In the genomic region with DNA sequence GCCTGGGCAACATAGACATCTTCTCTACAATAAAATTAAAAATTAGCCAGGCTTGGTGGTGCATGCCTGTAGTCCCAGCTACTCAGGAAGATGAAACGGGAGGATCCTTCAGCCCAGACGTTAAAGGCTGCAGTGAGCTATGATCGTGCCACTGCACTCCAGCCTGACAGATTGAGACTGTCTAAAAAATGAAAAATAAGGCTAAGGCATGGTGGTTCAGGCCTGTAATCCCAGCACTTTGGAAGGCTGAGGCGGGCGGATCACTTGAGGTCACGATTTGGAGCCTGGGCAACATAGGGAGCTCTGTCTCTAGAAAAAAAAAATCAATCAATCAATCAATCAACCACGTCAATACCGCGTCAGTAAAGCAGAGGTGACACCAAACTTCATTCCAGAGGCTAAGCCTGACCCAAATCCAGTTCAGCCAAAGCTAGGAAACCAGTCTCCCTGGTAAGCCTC, we compare ENCODE assay signal across 9 cellular contexts. TPM values are rescaled to one million over a fixed set of nuclear protein-coding genes. Genes with fewer than 3 reads are reported as not detected.
DNase-seq lines count a peak whose midpoint lies in the region; ATAC-seq, FAIRE-seq and TF ChIP-seq lines count a peak whose summit lies in the region.
"Had no signal": no experiment of that assay in that cellular context is flagged by ENCODE, and none has a peak within 500 bp of the region (broad histone marks: within the 10 kb centered on the region; RNA-seq: fewer than 3 reads in every experiment).

No MANE protein-coding gene starts in this region.

- ATAC-seq in HG02973 (IDR thresholded peaks at IDR 0.05; ENCODE audit: unreplicated experiment) = no peak

- H3K4me1 ChIP-seq in astrocyte (ENCODE audit: insufficient read depth, low read length) (no peaks in the 10 kb centered on the region), mesendoderm (ENCODE audit: control insufficient read depth, low read depth, low read length) (peaks cover 4% of the 10 kb centered on the region), suprapubic skin (peaks cover 11% of the 10 kb centered on the region)

- DNase-seq in activated CD4-positive, alpha-beta T cell treated with anti-CD3 and anti-CD28 coated beads, Interleukin-2, amount 10 ng/mL, durations not matched to agents 7 days and 5 days = no peak
- DNase-seq in activated CD4-positive, alpha-beta T cell treated with anti-CD3 and anti-CD28 coated beads, Interleukin-2, amount 50 U/mL, for 1 hour = no peak
- DNase-seq in astrocyte (ENCODE audit: low read depth) = no peak
- DNase-seq in mesendoderm = no peak
- no peak for DNase-seq in suprapubic skin (ENCODE audit: low spot score in 2 of 2)
- no peak for DNase-seq in NCI-H446 (lab: John Stamatoyannopoulos, UW)
- DNase-seq in MG63 = no peak

- H4K5ac ChIP-seq in mesendoderm (ENCODE audit: low read length) = no peak overlapping the region

- no peak overlapping the region for H4K8ac ChIP-seq in mesendoderm (ENCODE audit: low read depth, low read length)

- no peaks in the 10 kb centered on the region for H4K20me1 ChIP-seq in astrocyte (ENCODE audit: insufficient read depth, low read length)

- TF ChIP-seq CTCF in astrocyte (IDR thresholded peaks at IDR 0.05; ENCODE audit: insufficient read depth, low read depth, low read length) = no peak
- TF ChIP-seq CTCF in suprapubic skin (IDR thresholded peaks at IDR 0.05) = no peak

- H3K18ac ChIP-seq in mesendoderm (ENCODE audit: low read length) = peak overlapping the region; percentile 25

- H3K79me2 ChIP-seq in astrocyte (ENCODE audit: insufficient read depth, low read length) (no peaks in the 10 kb centered on the region), mesendoderm (ENCODE audit: control insufficient read depth, insufficient read depth, low read length) (no peaks in the 10 kb centered on the region)

- H3K27ac ChIP-seq in astrocyte (ENCODE audit: low read depth, low read length) = no peak overlapping the region
- no peak overlapping the region for H3K27ac ChIP-seq in mesendoderm (ENCODE audit: low read depth, low read length)
- H3K27ac ChIP-seq in suprapubic skin = no peak overlapping the region

- H2BK120ac ChIP-seq in mesendoderm (ENCODE audit: low read depth, low read length) = no peak overlapping the region

- peak overlapping the region; percentile 91 for H3K56ac ChIP-seq in mesendoderm (ENCODE audit: low read length)

- H2AK5ac ChIP-seq in mesendoderm (ENCODE audit: low read length) = no peak overlapping the region

- POLR2A ChIA-PET in activated CD4-positive, alpha-beta T cell treated with anti-CD3 and anti-CD28 coated beads, Interleukin-2, amount 10 ng/mL, durations not matched to agents 7 days and 5 days (lab: Charles Lee) = no interaction called here

- TF ChIP-seq EP300 in suprapubic skin (IDR thresholded peaks at IDR 0.05) = no peak

- H3K4me2 ChIP-seq in astrocyte (ENCODE audit: low read length) (peak overlapping the region; percentile 83), mesendoderm (ENCODE audit: low read length) (peak overlapping the region; percentile 56)

- H3K27me3 Mint-ChIP-seq in activated CD4-positive, alpha-beta T cell treated with anti-CD3 and anti-CD28 coated beads, Interleukin-2, amount 10 ng/mL, durations not matched to agents 7 days and 5 days = peaks cover 8% of the 10 kb centered on the region
- H3K27me3 Mint-ChIP-seq in astrocyte (ENCODE audit: low read depth, unreplicated experiment) = no peaks in the 10 kb centered on the region
- H3K27me3 Mint-ChIP-seq: stimulated activated naive CD8-positive, alpha-beta T cell treated with anti-CD3 and anti-CD28 coated beads, Interleukin-15, amount 100 ng/mL, for 72 hours had no signal

- H2BK15ac ChIP-seq in mesendoderm (replicated peaks; ENCODE audit: low read depth) = no peak overlapping the region

- H3K36me3 ChIP-seq in astrocyte (ENCODE audit: insufficient read depth, low read length) (no peaks in the 10 kb centered on the region), mesendoderm (ENCODE audit: control insufficient read depth, insufficient read depth, low read length) (no peaks in the 10 kb centered on the region), suprapubic skin (no peaks in the 10 kb centered on the region), MG63 (no peaks in the 10 kb centered on the region)

- H3K4me1 Mint-ChIP-seq in activated CD4-positive, alpha-beta T cell treated with anti-CD3 and anti-CD28 coated beads, Interleukin-2, amount 10 ng/mL, durations not matched to agents 7 days and 5 days = peaks cover 22% of the 10 kb centered on the region
- H3K4me1 Mint-ChIP-seq in astrocyte (ENCODE audit: low read depth, unreplicated experiment) = no peaks in the 10 kb centered on the region

- peak overlapping the region; percentile 62 for H3K4ac ChIP-seq in mesendoderm (ENCODE audit: low read depth, low read length)

- H2AFZ ChIP-seq in astrocyte (ENCODE audit: low read depth, low read length) = peak overlapping the region; percentile 92

- no peak overlapping the region for H3K4me3 ChIP-seq in astrocyte (ENCODE audit: insufficient read depth, low read depth, low read length)
- no peak overlapping the region for H3K4me3 ChIP-seq in mesendoderm (ENCODE audit: low read length)
- H3K4me3 ChIP-seq in suprapubic skin = peak overlapping the region; percentile 32
- no peak overlapping the region; the same call in 1 of the 2 replicates for H3K4me3 ChIP-seq in MG63

- H2BK5ac ChIP-seq in mesendoderm (ENCODE audit: low read length) = no peak overlapping the region

- H3K27ac Mint-ChIP-seq in activated CD4-positive, alpha-beta T cell treated with anti-CD3 and anti-CD28 coated beads, Interleukin-2, amount 10 ng/mL, durations not matched to agents 7 days and 5 days = no peak overlapping the region
- H3K27ac Mint-ChIP-seq in astrocyte (ENCODE audit: unreplicated experiment) = no peak overlapping the region
- H3K27ac Mint-ChIP-seq: stimulated activated naive CD8-positive, alpha-beta T cell treated with anti-CD3 and anti-CD28 coated beads, Interleukin-15, amount 100 ng/mL, for 72 hours had no signal

- no peak for TF ChIP-seq POLR2A in suprapubic skin (IDR thresholded peaks at IDR 0.05)

- peaks cover 2% of the 10 kb centered on the region for H3K9me3 Mint-ChIP-seq in activated CD4-positive, alpha-beta T cell treated with anti-CD3 and anti-CD28 coated beads, Interleukin-2, amount 10 ng/mL, durations not matched to agents 7 days and 5 days
- H3K9me3 Mint-ChIP-seq in astrocyte (ENCODE audit: unreplicated experiment) = peaks cover 11% of the 10 kb centered on the region

- peak overlapping the region; percentile 66 for H3K23ac ChIP-seq in mesendoderm (ENCODE audit: low read length)

- CTCF ChIA-PET in activated CD4-positive, alpha-beta T cell treated with anti-CD3 and anti-CD28 coated beads, Interleukin-2, amount 10 ng/mL, durations not matched to agents 7 days and 5 days (lab: Charles Lee) = interaction anchor here (0.6 to 2.3 kb wide), 13 partner anchors 9 to 902 kb away, joined by 3 to 30 read pairs (median 5); partner anchors contain the start of genes COA1 and STK17A

- peak overlapping the region; percentile 36 for H3K4me3 Mint-ChIP-seq in activated CD4-positive, alpha-beta T cell treated with anti-CD3 and anti-CD28 coated beads, Interleukin-2, amount 10 ng/mL, durations not matched to agents 7 days and 5 days
- H3K4me3 Mint-ChIP-seq in astrocyte (ENCODE audit: unreplicated experiment) = no peak overlapping the region

- no CpG with 5 or more reads among the region's 9 CpGs for WGBS in mesendoderm (ENCODE audit: extremely low coverage, insufficient coverage, low lambda C conversion rate)
- WGBS in suprapubic skin = 68% methylated on average over 9 of the region's 9 CpGs

- H3K9ac ChIP-seq in astrocyte (ENCODE audit: low read length) = peak overlapping the region; percentile 69
- H3K9ac ChIP-seq in mesendoderm (ENCODE audit: low read length) = peak overlapping the region; percentile 69

- H3K27me3 ChIP-seq in astrocyte (ENCODE audit: insufficient read depth, low read length) = no peaks in the 10 kb centered on the region
- no peaks in the 10 kb centered on the region for H3K27me3 ChIP-seq in mesendoderm (ENCODE audit: insufficient read depth, low read length, poor library complexity)
- H3K27me3 ChIP-seq in suprapubic skin = no peaks in the 10 kb centered on the region
- H3K27me3 ChIP-seq in MG63 = no peaks in the 10 kb centered on the region

- no peaks in the 10 kb centered on the region for H3K36me3 Mint-ChIP-seq in activated CD4-positive, alpha-beta T cell treated with anti-CD3 and anti-CD28 coated beads, Interleukin-2, amount 10 ng/mL, durations not matched to agents 7 days and 5 days (ENCODE audit: low read depth)
- H3K36me3 Mint-ChIP-seq in astrocyte (ENCODE audit: low read depth, unreplicated experiment) = no peaks in the 10 kb centered on the region

- H3K9me3 ChIP-seq in astrocyte (ENCODE audit: insufficient read depth, low read depth, low read length) (peaks cover 3% of the 10 kb centered on the region), suprapubic skin (no peaks in the 10 kb centered on the region), MG63 (peaks cover 2% of the 10 kb centered on the region; the same call in 1 of the 2 replicates)

- no peak for FAIRE-seq in astrocyte (lab: Jason Lieb, UNC)

- H3K79me1 ChIP-seq in mesendoderm (ENCODE audit: low read length) = no peaks in the 10 kb centered on the region

RNA-seq across cellular contexts. Expression of gene MRPS24, which starts 31.1 kb away (rescaled TPM):
- total RNA-seq in activated CD4-positive, alpha-beta T cell treated with anti-CD3 and anti-CD28 coated beads, Interleukin-2, amount 10 ng/mL, durations not matched to agents 7 days and 5 days = 10 to 100 TPM; 77.6 to 84.0 TPM
- 93.9 and 95.0 TPM in 2 replicates for total RNA-seq in astrocyte
- polyA plus RNA-seq in mesendoderm (2013, experiment 1 of 2) = 190 TPM
- 186 TPM for polyA plus RNA-seq in mesendoderm (2013, experiment 2 of 2)
- 100 to 1,000 TPM in 2 of 4 donors, 10 to 100 TPM in 2; 65.1 to 111 (median 95.6) TPM for total RNA-seq in suprapubic skin
- total RNA-seq in MG63 (2014; rRNA removed; shearing (Covaris generic); ENCODE audit: low replicate concordance) = 107 and 198 TPM in 2 replicates
